27 cellular contexts compared by ENCODE assay signal in genomic region chr12:82648510-82648909, GRCh38. TPM values are rescaled to one million over a fixed set of nuclear protein-coding genes. Genes with fewer than 3 reads are reported as not detected.
DNase-seq lines count a peak whose midpoint lies in the region; ATAC-seq and TF ChIP-seq lines count a peak whose summit lies in the region.
"Had no signal": no experiment of that assay in that cellular context is flagged by ENCODE, and none has a peak within 500 bp of the region (broad histone marks: within the 10 kb centered on the region; RNA-seq: fewer than 3 reads in every experiment).

No MANE protein-coding gene starts in this region.

- no peak overlapping the region for H2BK15ac ChIP-seq in mesendoderm (replicated peaks; ENCODE audit: low read depth)

- peak overlapping the region; percentile 34 for H2AFZ ChIP-seq in hepatocyte

- no peak overlapping the region for H4K8ac ChIP-seq in mesendoderm (ENCODE audit: low read depth, low read length)

- no peak overlapping the region for H3K18ac ChIP-seq in mesendoderm (ENCODE audit: low read length)

- H3K4ac ChIP-seq in mesendoderm (ENCODE audit: low read depth, low read length): no peak overlapping the region

- no peak overlapping the region for H3K4me2 ChIP-seq in hepatocyte
- no peak overlapping the region for H3K4me2 ChIP-seq in mesendoderm (ENCODE audit: low read length)

- H3K56ac ChIP-seq in mesendoderm (ENCODE audit: low read length): no peak overlapping the region

- H3K27me3 Mint-ChIP-seq in activated CD4-positive, alpha-beta memory T cell treated with anti-CD3 and anti-CD28 coated beads for 36 hours: no peaks in the 10 kb centered on the region
- H3K27me3 Mint-ChIP-seq: activated CD4-positive, alpha-beta T cell treated with anti-CD3 and anti-CD28 coated beads, Interleukin-2, amount 10 ng/mL, durations not matched to agents 24 days and 14 days; activated naive CD4-positive, alpha-beta T cell treated with anti-CD3 and anti-CD28 coated beads, Interleukin-2, amount 50 U/mL, for 24 hours had no signal

- no peak overlapping the region for H2AK5ac ChIP-seq in mesendoderm (ENCODE audit: low read length)

- H4K20me1 ChIP-seq in hepatocyte (ENCODE audit: insufficient read depth, poor library complexity, severe bottlenecking): no peaks in the 10 kb centered on the region

- 96% methylated on average over 2 of the region's 2 CpGs for WGBS in hepatocyte (ENCODE audit: low lambda C conversion rate, missing lambda C conversion rate)
- no CpG with 5 or more reads among the region's 2 CpGs for WGBS in mesendoderm (ENCODE audit: extremely low coverage, insufficient coverage, low lambda C conversion rate)
- WGBS in heart right ventricle, 2 donors: 91 to 98% methylated on average over 2 of the region's 2 CpGs

- no peaks in the 10 kb centered on the region for H3K36me3 Mint-ChIP-seq in activated CD4-positive, alpha-beta memory T cell treated with anti-CD3 and anti-CD28 coated beads for 36 hours
- H3K36me3 Mint-ChIP-seq: activated CD8-positive, alpha-beta memory T cell treated with anti-CD3 and anti-CD28 coated beads, Interleukin-2, amount 10 ng/mL, durations not matched to agents 7 days and 5 days; activated naive CD4-positive, alpha-beta T cell treated with anti-CD3 and anti-CD28 coated beads, Interleukin-2, amount 50 U/mL, for 24 hours; CD4-positive, CD25-positive, alpha-beta regulatory T cell had no signal

- peaks cover 9% of the 10 kb centered on the region for H3K4me1 Mint-ChIP-seq in activated CD4-positive, alpha-beta memory T cell treated with anti-CD3 and anti-CD28 coated beads for 36 hours (ENCODE audit: low read depth)
- H3K4me1 Mint-ChIP-seq: CD4-positive, CD25-positive, alpha-beta regulatory T cell; nephron had no signal

- intact Hi-C loops in posterior vena cava (cut with DNase I): no loop called here
- intact Hi-C loops in heart right ventricle (cut with DNase I): no loop called here
- intact Hi-C loops in activated CD4-positive, alpha-beta memory T cell treated with anti-CD3 and anti-CD28 coated beads for 36 hours (cut with micrococcal nuclease): no loop called here

- H3K4me3 ChIP-seq in hepatocyte (no peak overlapping the region), mesendoderm (ENCODE audit: low read length) (no peak overlapping the region), heart right ventricle (no peak overlapping the region)
- H3K4me3 ChIP-seq: ascending aorta, heart left ventricle, left lung, pancreas, tibial artery had no signal

- no peak overlapping the region for H4K5ac ChIP-seq in mesendoderm (ENCODE audit: low read length)

- DNase-seq in hepatocyte (ENCODE audit: low spot score) (no peak), mesendoderm (no peak), posterior vena cava (ENCODE audit: low spot score) (no peak), heart right ventricle (no peak)
- no peak for DNase-seq in activated CD4-positive, alpha-beta memory T cell treated with anti-CD3 and anti-CD28 coated beads for 36 hours
- DNase-seq: activated CD4-positive, alpha-beta T cell treated with anti-CD3 and anti-CD28 coated beads, Interleukin-2, amount 10 ng/mL, durations not matched to agents 24 days and 14 days; activated CD8-positive, alpha-beta memory T cell treated with anti-CD3 and anti-CD28 coated beads, Interleukin-2, amount 10 ng/mL, durations not matched to agents 7 days and 5 days; CD4-positive, CD25-positive, alpha-beta regulatory T cell; central memory CD4-positive, alpha-beta T cell; heart left ventricle; left lung; NCI-H1694 treated with DMSO at 0.1 percent for 48 hours; NCI-H2171 treated with DMSO at 0.1 percent for 48 hours; NCI-H524 treated with DMSO at 0.1 percent for 48 hours; pancreas; right cardiac atrium; stimulated activated CD4-positive, alpha-beta T cell treated with anti-CD3 and anti-CD28 coated beads, Interleukin-4, amount 100 ng/mL, for 24 hours; stimulated activated naive CD4-positive, alpha-beta T cell treated with Interleukin-2 at 50 U/mL for 16 hours; tibial artery had no signal

- ATAC-seq in GM18907 (IDR thresholded peaks at IDR 0.05; ENCODE audit: unreplicated experiment) (peak; percentile 39), GM21529 (IDR thresholded peaks at IDR 0.05; ENCODE audit: unreplicated experiment) (peak; percentile 43), HG03095 (IDR thresholded peaks at IDR 0.05; ENCODE audit: unreplicated experiment) (peak; percentile 40), heart right ventricle (no peak)
- ATAC-seq: activated CD8-positive, alpha-beta memory T cell treated with anti-CD3 and anti-CD28 coated beads, Interleukin-2, amount 10 ng/mL, durations not matched to agents 7 days and 5 days; heart left ventricle; left lung; pancreas; right cardiac atrium; SK-N-SH treated with all-trans-retinoic acid at 6 μM for 48 hours had no signal

- H3K27me3 ChIP-seq in hepatocyte: no peaks in the 10 kb centered on the region
- no peaks in the 10 kb centered on the region for H3K27me3 ChIP-seq in mesendoderm (ENCODE audit: insufficient read depth, low read length, poor library complexity)
- H3K27me3 ChIP-seq in heart right ventricle: no peaks in the 10 kb centered on the region
- H3K27me3 ChIP-seq: ascending aorta, heart left ventricle, left lung, pancreas, tibial artery had no signal

- H2BK5ac ChIP-seq in mesendoderm (ENCODE audit: low read length): no peak overlapping the region

- TF ChIP-seq CTCF in hepatocyte (IDR thresholded peaks at IDR 0.05; ENCODE audit: poor library complexity) (no peak), heart right ventricle (IDR thresholded peaks at IDR 0.05) (no peak)

- no peaks in the 10 kb centered on the region for H3K9me3 Mint-ChIP-seq in activated CD4-positive, alpha-beta memory T cell treated with anti-CD3 and anti-CD28 coated beads for 36 hours
- H3K9me3 Mint-ChIP-seq: activated CD4-positive, alpha-beta T cell treated with anti-CD3 and anti-CD28 coated beads, Interleukin-2, amount 10 ng/mL, durations not matched to agents 24 days and 14 days; activated naive CD4-positive, alpha-beta T cell treated with anti-CD3 and anti-CD28 coated beads, Interleukin-2, amount 50 U/mL, for 24 hours; nephron had no signal

- POLR2A ChIA-PET in activated CD4-positive, alpha-beta memory T cell treated with anti-CD3 and anti-CD28 coated beads for 36 hours (lab: Charles Lee): no interaction called here

- no peak overlapping the region for H3K4me3 Mint-ChIP-seq in activated CD4-positive, alpha-beta memory T cell treated with anti-CD3 and anti-CD28 coated beads for 36 hours
- H3K4me3 Mint-ChIP-seq: activated CD4-positive, alpha-beta T cell treated with anti-CD3 and anti-CD28 coated beads, Interleukin-2, amount 10 ng/mL, durations not matched to agents 24 days and 14 days; activated CD8-positive, alpha-beta memory T cell treated with anti-CD3 and anti-CD28 coated beads, Interleukin-2, amount 10 ng/mL, durations not matched to agents 7 days and 5 days; activated naive CD4-positive, alpha-beta T cell treated with anti-CD3 and anti-CD28 coated beads, Interleukin-2, amount 50 U/mL, for 24 hours; CD4-positive, CD25-positive, alpha-beta regulatory T cell; nephron had no signal

- H3K27ac ChIP-seq in hepatocyte (no peak overlapping the region), mesendoderm (ENCODE audit: low read depth, low read length) (no peak overlapping the region), heart right ventricle (no peak overlapping the region)
- H3K27ac ChIP-seq: ascending aorta, heart left ventricle, left lung, pancreas, tibial artery, VCaP had no signal

- H2BK120ac ChIP-seq in mesendoderm (ENCODE audit: low read depth, low read length): no peak overlapping the region

- CTCF ChIA-PET in activated CD4-positive, alpha-beta memory T cell treated with anti-CD3 and anti-CD28 coated beads for 36 hours (lab: Charles Lee): interaction anchor here (0.6 to 1.1 kb wide), 2 partner anchors 36 to 90 kb away, joined by 3 to 4 read pairs; no protein-coding TSS in a partner anchor

- H3K79me1 ChIP-seq in mesendoderm (ENCODE audit: low read length): no peaks in the 10 kb centered on the region

- no peak overlapping the region for H3K23ac ChIP-seq in mesendoderm (ENCODE audit: low read length)

- no peaks in the 10 kb centered on the region for H3K9me2 ChIP-seq in hepatocyte (replicated peaks; ENCODE audit: insufficient read depth)

- no peaks in the 10 kb centered on the region for H3K79me2 ChIP-seq in hepatocyte
- no peaks in the 10 kb centered on the region for H3K79me2 ChIP-seq in mesendoderm (ENCODE audit: control insufficient read depth, insufficient read depth, low read length)

- H3K27ac Mint-ChIP-seq in activated CD4-positive, alpha-beta memory T cell treated with anti-CD3 and anti-CD28 coated beads for 36 hours: no peak overlapping the region
- H3K27ac Mint-ChIP-seq: activated CD4-positive, alpha-beta T cell treated with anti-CD3 and anti-CD28 coated beads, Interleukin-2, amount 10 ng/mL, durations not matched to agents 24 days and 14 days; activated CD8-positive, alpha-beta memory T cell treated with anti-CD3 and anti-CD28 coated beads, Interleukin-2, amount 10 ng/mL, durations not matched to agents 7 days and 5 days; activated naive CD4-positive, alpha-beta T cell treated with anti-CD3 and anti-CD28 coated beads, Interleukin-2, amount 50 U/mL, for 24 hours; CD4-positive, CD25-positive, alpha-beta regulatory T cell; nephron had no signal

- H3K4me1 ChIP-seq in hepatocyte (ENCODE audit: insufficient read depth): no peaks in the 10 kb centered on the region
- H3K4me1 ChIP-seq in mesendoderm (ENCODE audit: control insufficient read depth, low read depth, low read length): no peaks in the 10 kb centered on the region
- peaks cover 0 to 14% (median 0%) of the 10 kb centered on the region in 9 donors for H3K4me1 ChIP-seq in heart right ventricle
- H3K4me1 ChIP-seq: ascending aorta, left lung, pancreas, tibial artery had no signal

- H3K9me3 ChIP-seq in hepatocyte (ENCODE audit: low read depth): no peaks in the 10 kb centered on the region
- H3K9me3 ChIP-seq in heart right ventricle: no peaks in the 10 kb centered on the region
- H3K9me3 ChIP-seq: ascending aorta, heart left ventricle, left lung, pancreas, tibial artery had no signal

- H3K9ac ChIP-seq in mesendoderm (ENCODE audit: low read length): no peak overlapping the region

- H3K36me3 ChIP-seq in hepatocyte (replicated peaks; ENCODE audit: insufficient read depth, low read depth) (no peaks in the 10 kb centered on the region), mesendoderm (ENCODE audit: control insufficient read depth, insufficient read depth, low read length) (no peaks in the 10 kb centered on the region), heart right ventricle (no peaks in the 10 kb centered on the region)
- H3K36me3 ChIP-seq: ascending aorta, heart left ventricle, left lung, pancreas, tibial artery had no signal

RNA-seq across cellular contexts. Expression of gene TMTC2, which starts 38.2 kb away (rescaled TPM):
- total RNA-seq in hepatocyte (11.4 and 12.0 TPM in 2 replicates), posterior vena cava (1 to 10 TPM; 5.5 to 7.1 TPM), heart right ventricle (1 to 10 TPM; 1.6 to 4.4 (median 2.7) TPM)
- polyA plus RNA-seq in hepatocyte (1.5 and 1.7 TPM in 2 replicates), heart right ventricle (1 to 10 TPM; 1.8 TPM)
- polyA plus RNA-seq in mesendoderm (2013, experiment 1 of 2): 5.0 TPM
- polyA plus RNA-seq in mesendoderm (2013, experiment 2 of 2): 4.7 TPM
- total RNA-seq in activated CD4-positive, alpha-beta memory T cell treated with anti-CD3 and anti-CD28 coated beads for 36 hours: 1 to 10 TPM; 2.6 to 3.4 TPM

Comparison
In these comparisons a context has a peak if more than half of its experiments do, and no peak if none do; other contexts are left out.
1. ATAC-seq: peak in GM18907 (single experiment), GM21529 (single experiment) and HG03095 (single experiment); none in heart right ventricle (0 of 8).